ENCODE assay signal across 1 cellular context in genomic region chr19:51980116-51980736, GRCh38.
TF ChIP-seq lines count a peak whose summit lies in the region.

No MANE protein-coding gene starts in this region.

TF ChIP-seq in HepG2, 621 proteins besides CTCF, POLR2A, EP300 and RAD21:
- TF ChIP-seq CEBPG (CRISPR knock-in tag; IDR thresholded peaks at IDR 0.05) (peak; percentile 60), CEBPB (IDR thresholded peaks at IDR 0.05; ENCODE audit: borderline replicate concordance, low read depth, low read length) (peak; percentile 82), ZNF446 (CRISPR knock-in tag; IDR thresholded peaks at IDR 0.05) (no peak), ZSCAN20 (CRISPR knock-in tag; IDR thresholded peaks at IDR 0.05; ENCODE audit: borderline replicate concordance) (no peak)
